14 cellular contexts compared by ENCODE assay signal in genomic region chr4:88352062-88352461, GRCh38. TPM values are rescaled to one million over a fixed set of nuclear protein-coding genes. Genes with fewer than 3 reads are reported as not detected.
DNase-seq lines count a peak whose midpoint lies in the region; ATAC-seq and TF ChIP-seq lines count a peak whose summit lies in the region.
"Had no signal": no experiment of that assay in that cellular context is flagged by ENCODE, and none has a peak within 500 bp of the region (broad histone marks: within the 10 kb centered on the region; RNA-seq: fewer than 3 reads in every experiment).

No MANE protein-coding gene starts in this region.

- ATAC-seq in HG02973 (IDR thresholded peaks at IDR 0.05; ENCODE audit: unreplicated experiment) (no peak), GM18517 (IDR thresholded peaks at IDR 0.05; ENCODE audit: unreplicated experiment) (no peak)
- ATAC-seq: activated CD8-positive, alpha-beta T cell treated with anti-CD3 and anti-CD28 coated beads for 36 hours; right lobe of liver had no signal

- no peak overlapping the region for H3K4me3 ChIP-seq in breast epithelium
- no peak overlapping the region for H3K4me3 ChIP-seq in SJSA1
- no peak overlapping the region for H3K4me3 ChIP-seq in fibroblast of pulmonary artery (replicated peaks; ENCODE audit: low read depth, low read length)
- H3K4me3 ChIP-seq: right lobe of liver had no signal

- no peak overlapping the region for H3K4me3 Mint-ChIP-seq in MCF 10A (ENCODE audit: unreplicated experiment)
- peak overlapping the region; percentile 1 for H3K4me3 Mint-ChIP-seq in type B pancreatic cell
- H3K4me3 Mint-ChIP-seq: activated CD8-positive, alpha-beta T cell treated with anti-CD3 and anti-CD28 coated beads for 36 hours; activated naive CD4-positive, alpha-beta T cell treated with anti-CD3 and anti-CD28 coated beads for 36 hours had no signal

- H3K27ac ChIP-seq in breast epithelium (no peak overlapping the region), SJSA1 (peak overlapping the region; percentile 34)
- H3K27ac ChIP-seq: right lobe of liver had no signal

- no peaks in the 10 kb centered on the region for H3K27me3 Mint-ChIP-seq in MCF 10A (ENCODE audit: insufficient read depth, unreplicated experiment)
- no peaks in the 10 kb centered on the region for H3K27me3 Mint-ChIP-seq in type B pancreatic cell
- H3K27me3 Mint-ChIP-seq: activated CD8-positive, alpha-beta T cell treated with anti-CD3 and anti-CD28 coated beads for 36 hours had no signal

- no peaks in the 10 kb centered on the region for H3K4me1 ChIP-seq in breast epithelium
- H3K4me1 ChIP-seq in SJSA1 (replicated peaks): peaks cover 15% of the 10 kb centered on the region
- H3K4me1 ChIP-seq: right lobe of liver had no signal

- intact Hi-C loops in MCF 10A (cut with micrococcal nuclease): loop anchor here (1.0 kb wide), 1 partner anchor 133 kb away; no protein-coding TSS in a partner anchor
- intact Hi-C loops in breast epithelium (cut with DNase I; ENCODE audit: low total_unique reads): no loop called here

- no TSS peak for BruUV-seq in MCF 10A (replicated peaks; lab: Mats Ljungman, UMichigan)

- H3K4me1 Mint-ChIP-seq in MCF 10A (ENCODE audit: insufficient read depth, unreplicated experiment): peaks cover 9% of the 10 kb centered on the region
- H3K4me1 Mint-ChIP-seq in type B pancreatic cell (ENCODE audit: unreplicated experiment): no peaks in the 10 kb centered on the region

- DNase-seq in MCF 10A (ENCODE audit: unreplicated experiment): peak; percentile 46
- no peak for DNase-seq in breast epithelium (ENCODE audit: low spot score in 2 of 2)
- DNase-seq in SJSA1 (ENCODE audit: low read depth in 1 of 2, low spot score in 2 of 2): peak in 1 of 2 experiments; percentile 40
- DNase-seq in fibroblast of pulmonary artery (ENCODE audit: low read depth): peak; percentile 46
- DNase-seq in type B pancreatic cell (ENCODE audit: extremely low spot score, unreplicated experiment): no peak
- no peak for DNase-seq in amniotic stem cell (lab: John Stamatoyannopoulos, UW)
- DNase-seq: activated CD8-positive, alpha-beta T cell treated with anti-CD3 and anti-CD28 coated beads for 36 hours; activated naive CD4-positive, alpha-beta T cell treated with anti-CD3 and anti-CD28 coated beads for 36 hours; NCI-H1436 treated with DMSO at 0.1 percent for 48 hours; NCI-H82; right lobe of liver; T-helper 2 cell had no signal

- H3K27ac Mint-ChIP-seq in MCF 10A (ENCODE audit: low read depth, unreplicated experiment): peak overlapping the region; percentile 37
- H3K27ac Mint-ChIP-seq in type B pancreatic cell: peak overlapping the region; percentile 82
- H3K27ac Mint-ChIP-seq: activated CD8-positive, alpha-beta T cell treated with anti-CD3 and anti-CD28 coated beads for 36 hours; activated naive CD4-positive, alpha-beta T cell treated with anti-CD3 and anti-CD28 coated beads for 36 hours had no signal

- CTCF ChIA-PET in MCF 10A (lab: Yijun Ruan, JAX): interaction anchor here (0.6 to 4.0 kb wide), 10 partner anchors 9 to 163 kb away, joined by 3 to 20 read pairs (median 4); no protein-coding TSS in a partner anchor

- H3K36me3 ChIP-seq in breast epithelium (no peaks in the 10 kb centered on the region), SJSA1 (no peaks in the 10 kb centered on the region)
- H3K36me3 ChIP-seq: right lobe of liver had no signal

- POLR2A ChIA-PET in MCF 10A (lab: Yijun Ruan, JAX): interaction anchor here (0.6 to 3.5 kb wide), 9 partner anchors 11 to 123 kb away, joined by 3 to 26 read pairs (median 4); partner anchors contain the start of gene PPM1K

- no peak for TF ChIP-seq POLR2A in breast epithelium (IDR thresholded peaks at IDR 0.05)

- H3K9me3 ChIP-seq in breast epithelium (peaks cover 0 to 3% of the 10 kb centered on the region in 2 donors), SJSA1 (replicated peaks) (no peaks in the 10 kb centered on the region)
- H3K9me3 ChIP-seq: right lobe of liver had no signal

- H3K9me3 Mint-ChIP-seq in MCF 10A (ENCODE audit: unreplicated experiment) (no peaks in the 10 kb centered on the region), type B pancreatic cell (no peaks in the 10 kb centered on the region)

- no peaks in the 10 kb centered on the region for H3K27me3 ChIP-seq in breast epithelium
- no peaks in the 10 kb centered on the region for H3K27me3 ChIP-seq in SJSA1 (replicated peaks)
- H3K27me3 ChIP-seq: right lobe of liver had no signal

- H3K36me3 Mint-ChIP-seq in MCF 10A (ENCODE audit: insufficient read depth, unreplicated experiment) (no peaks in the 10 kb centered on the region), type B pancreatic cell (no peaks in the 10 kb centered on the region)

- TF ChIP-seq CTCF in MCF 10A (IDR thresholded peaks at IDR 0.05; ENCODE audit: unreplicated experiment) (no peak), breast epithelium (IDR thresholded peaks at IDR 0.05) (no peak), fibroblast of pulmonary artery (IDR thresholded peaks at IDR 0.05; ENCODE audit: low read length, missing control alignments) (no peak), type B pancreatic cell (conservative IDR thresholded peaks at IDR 0.05) (no peak)

RNA-seq across cellular contexts. Expression of gene HERC6, which starts 26.6 kb away (rescaled TPM):
- 1.7 and 2.4 TPM in 2 replicates for total RNA-seq in MCF 10A (2022)
- total RNA-seq in breast epithelium: 10 to 100 TPM in 1 of 3 donors, 1 to 10 TPM in 2; 2.6 to 19.0 (median 5.2) TPM
- 2.1 and 12.3 TPM in 2 replicates for total RNA-seq in SJSA1 (2014; rRNA removed; shearing (Covaris generic))
- 13.1 and 30.8 TPM in 2 replicates for total RNA-seq in type B pancreatic cell (ENCODE audit: low replicate concordance)

Comparison
In these comparisons a context has a peak if more than half of its experiments do, and no peak if none do; other contexts are left out.
1. DNase-seq: peak in MCF 10A (single experiment) and fibroblast of pulmonary artery (single experiment); none in breast epithelium (0 of 2), type B pancreatic cell (single experiment) and amniotic stem cell (single experiment).